Comparison of ENCODE assay signal across 8 cellular contexts in the genomic region with DNA sequence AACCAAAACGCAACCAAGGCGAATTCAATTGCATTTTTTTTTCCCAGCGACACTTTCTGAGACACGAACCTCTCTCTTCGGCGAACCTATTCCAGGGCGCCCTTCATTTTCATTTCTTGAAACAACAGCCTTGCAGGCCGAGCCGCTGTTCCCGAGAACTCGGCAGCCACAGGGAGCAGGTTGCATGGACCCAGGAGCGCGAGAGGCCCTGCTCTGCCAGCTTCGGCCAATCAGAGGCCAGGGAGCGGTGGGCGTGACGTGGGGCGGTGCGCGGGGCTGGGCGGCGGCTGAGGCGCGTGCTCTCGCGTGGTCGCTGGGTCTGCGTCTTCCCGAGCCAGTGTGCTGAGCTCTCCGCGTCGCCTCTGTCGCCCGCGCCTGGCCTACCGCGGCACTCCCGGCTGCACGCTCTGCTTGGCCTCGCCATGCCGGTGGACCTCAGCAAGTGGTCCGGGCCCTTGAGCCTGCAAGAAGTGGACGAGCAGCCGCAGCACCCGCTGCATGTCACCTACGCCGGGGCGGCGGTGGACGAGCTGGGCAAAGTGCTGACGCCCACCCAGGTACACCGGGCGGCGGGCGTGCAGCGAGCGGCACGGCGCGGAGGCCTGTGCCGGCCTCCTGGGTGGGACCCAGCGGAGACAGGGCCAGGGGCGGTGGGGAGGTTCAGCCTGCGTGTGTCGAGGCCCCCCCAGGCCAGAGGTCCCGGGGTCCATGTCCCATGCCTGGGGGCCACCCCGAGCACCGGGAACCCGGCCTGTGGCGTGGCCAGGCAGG. TPM values are rescaled to one million over a fixed set of nuclear protein-coding genes. Genes with fewer than 3 reads are reported as not detected.
DNase-seq lines count a peak whose midpoint lies in the region; TF ChIP-seq lines count a peak whose summit lies in the region.

TSS of gene PEBP1 (plus strand) at position 337 of the 771 bp plus-strand sequence. CDS start at position 423, 86 bp downstream.

- H3K4me3 Mint-ChIP-seq in nephron progenitor cell = peak within 1 kb of the TSS; percentile 89
- peak within 1 kb of the TSS; percentile 92 for H3K4me3 Mint-ChIP-seq in stimulated activated naive CD8-positive, alpha-beta T cell treated with anti-CD3 and anti-CD28 coated beads, Interleukin-15, Interleukin-2, amounts not matched to agents 100 ng/mL and 50 ng/mL, for 24 hours

- TF ChIP-seq CTCF in LNCaP clone FGC (IDR thresholded peaks at IDR 0.05; ENCODE audit: control insufficient read depth, extremely low read depth, insufficient read depth) = 0 out of 2 replicates have a peak, but pooled peaks have one; percentile 6
- no peak for TF ChIP-seq CTCF in fibroblast of the aortic adventitia (IDR thresholded peaks at IDR 0.05; ENCODE audit: insufficient read depth, low read length)
- TF ChIP-seq CTCF in nephron progenitor cell (IDR thresholded peaks at IDR 0.05) = no peak

- H3K4me3 ChIP-seq in LNCaP clone FGC (ENCODE audit: low read depth, low read length) (peak within 1 kb of the TSS; percentile 93), fibroblast of the aortic adventitia (ENCODE audit: low read depth, low read length) (peak within 1 kb of the TSS; percentile 88)

- peaks cover 25% of the 10 kb centered on the region for H3K36me3 Mint-ChIP-seq in nephron progenitor cell (ENCODE audit: low read depth)
- peaks cover 34% of the 10 kb centered on the region for H3K36me3 Mint-ChIP-seq in stimulated activated naive CD8-positive, alpha-beta T cell treated with anti-CD3 and anti-CD28 coated beads, Interleukin-15, Interleukin-2, amounts not matched to agents 100 ng/mL and 50 ng/mL, for 24 hours (ENCODE audit: low read depth)

- H3K27me3 Mint-ChIP-seq in nephron progenitor cell (ENCODE audit: low read depth, poor library complexity) = no peaks in the 10 kb centered on the region
- H3K27me3 Mint-ChIP-seq in stimulated activated naive CD8-positive, alpha-beta T cell treated with anti-CD3 and anti-CD28 coated beads, Interleukin-15, Interleukin-2, amounts not matched to agents 100 ng/mL and 50 ng/mL, for 24 hours = no peaks in the 10 kb centered on the region

- DNase-seq in ELF-1 (ENCODE audit: low read depth, low spot score) (peak; percentile 92), GOT3 (lab: John Stamatoyannopoulos, UW) (peak; percentile 84), LNCaP clone FGC (ENCODE audit: low read depth) (peak; percentile 83), SHP77 treated with DMSO at 0.1 percent for 48 hours (lab: John Stamatoyannopoulos, UW) (peak; percentile 92), fibroblast of the aortic adventitia (ENCODE audit: low read depth) (peak; percentile 87), nephron progenitor cell (peak; percentile 94)
- peak; percentile 98 for DNase-seq in activated effector memory CD4-positive, alpha-beta T cell treated with anti-CD3 and anti-CD28 coated beads, Interleukin-2, amount 50 U/mL, for 16 hours

- peaks cover 22% of the 10 kb centered on the region for H3K4me1 Mint-ChIP-seq in nephron progenitor cell
- peaks cover 50% of the 10 kb centered on the region for H3K4me1 Mint-ChIP-seq in stimulated activated naive CD8-positive, alpha-beta T cell treated with anti-CD3 and anti-CD28 coated beads, Interleukin-15, Interleukin-2, amounts not matched to agents 100 ng/mL and 50 ng/mL, for 24 hours (ENCODE audit: low read depth)

- peak within 1 kb of the TSS; percentile 54 for H3K27ac Mint-ChIP-seq in nephron progenitor cell
- H3K27ac Mint-ChIP-seq in stimulated activated naive CD8-positive, alpha-beta T cell treated with anti-CD3 and anti-CD28 coated beads, Interleukin-15, Interleukin-2, amounts not matched to agents 100 ng/mL and 50 ng/mL, for 24 hours = peak within 1 kb of the TSS; percentile 88

- no peaks in the 10 kb centered on the region for H3K9me3 Mint-ChIP-seq in nephron progenitor cell
- H3K9me3 Mint-ChIP-seq in stimulated activated naive CD8-positive, alpha-beta T cell treated with anti-CD3 and anti-CD28 coated beads, Interleukin-15, Interleukin-2, amounts not matched to agents 100 ng/mL and 50 ng/mL, for 24 hours = no peaks in the 10 kb centered on the region

RNA-seq across cellular contexts. Expression of gene PEBP1, which starts in this region (rescaled TPM):
- 163 and 215 TPM in 2 replicates for total RNA-seq in fibroblast of the aortic adventitia (ENCODE audit: low replicate concordance)

Comparison
In these comparisons a context has a peak if more than half of its experiments do, and no peak if none do; other contexts are left out.
1. Peak in every context shown above with its lines: DNase-seq and H3K4me3 ChIP-seq.